1 cellular context compared by ENCODE assay signal in genomic region chr11:64084962-64085710, GRCh38.
TF ChIP-seq lines count a peak whose summit lies in the region.

No MANE protein-coding gene starts in this region.

TF ChIP-seq in K562, 482 proteins besides CTCF, POLR2A, EP300 and RAD21 (continued from another document):
- TF ChIP-seq THRB (CRISPR knock-in tag; conservative IDR thresholded peaks at IDR 0.05): no peak
- no peak for TF ChIP-seq BDP1 (IDR thresholded peaks at IDR 0.05; ENCODE audit: insufficient read depth, insufficient read length)
- TF ChIP-seq TFE3 (CRISPR knock-in tag; IDR thresholded peaks at IDR 0.05): no peak
